ENCODE assay signal across 1 cellular context in genomic region chr2:181657379-181657778, GRCh38.
TF ChIP-seq lines count a peak whose summit lies in the region.

No MANE protein-coding gene starts in this region.

TF ChIP-seq in HepG2, 621 proteins besides CTCF, POLR2A, EP300 and RAD21:
- TF ChIP-seq MLXIP (CRISPR knock-in tag; IDR thresholded peaks at IDR 0.05; ENCODE audit: borderline replicate concordance), result no peak
- TF ChIP-seq IRF9 (CRISPR knock-in tag; IDR thresholded peaks at IDR 0.05; ENCODE audit: borderline replicate concordance), result no peak
- TF ChIP-seq ZNF10 (CRISPR knock-in tag; IDR thresholded peaks at IDR 0.05; ENCODE audit: borderline replicate concordance, low read depth), result no peak
- TF ChIP-seq HOXA7 (CRISPR knock-in tag; IDR thresholded peaks at IDR 0.05), result no peak
- TF ChIP-seq ZKSCAN5 (CRISPR knock-in tag; IDR thresholded peaks at IDR 0.05), result no peak
- no peak for TF ChIP-seq NFATC3 (CRISPR knock-in tag; IDR thresholded peaks at IDR 0.05)
- TF ChIP-seq RAD51 (IDR thresholded peaks at IDR 0.05; ENCODE audit: borderline replicate concordance), result no peak
- TF ChIP-seq ZNF333 (CRISPR knock-in tag; IDR thresholded peaks at IDR 0.05; ENCODE audit: borderline replicate concordance), result no peak
- no peak for TF ChIP-seq ZNF275 (CRISPR knock-in tag; IDR thresholded peaks at IDR 0.05; ENCODE audit: borderline replicate concordance)
- no peak for TF ChIP-seq FOXA3 (CRISPR knock-in tag; IDR thresholded peaks at IDR 0.05)
- TF ChIP-seq NAIF1 (CRISPR knock-in tag; IDR thresholded peaks at IDR 0.05; ENCODE audit: borderline replicate concordance), result no peak
- TF ChIP-seq ZSCAN5A (CRISPR knock-in tag; IDR thresholded peaks at IDR 0.05; ENCODE audit: borderline replicate concordance), result no peak
- no peak for TF ChIP-seq TBX2 (CRISPR knock-in tag; IDR thresholded peaks at IDR 0.05; ENCODE audit: borderline replicate concordance)
- no peak for TF ChIP-seq PAWR (CRISPR knock-in tag; IDR thresholded peaks at IDR 0.05; ENCODE audit: borderline replicate concordance)
- TF ChIP-seq ZSCAN21 (CRISPR knock-in tag; IDR thresholded peaks at IDR 0.05; ENCODE audit: borderline replicate concordance), result no peak
- no peak for TF ChIP-seq ZNF839 (CRISPR knock-in tag; IDR thresholded peaks at IDR 0.05; ENCODE audit: borderline replicate concordance)
- TF ChIP-seq TRIM22 (IDR thresholded peaks at IDR 0.05), result no peak
TF ChIP-seq in HepG2: peak in this region for 0.
